In genomic region chr11:61524963-61525587, GRCh38 we compare ENCODE assay signal across 15 cellular contexts. TPM values are rescaled to one million over a fixed set of nuclear protein-coding genes. Genes with fewer than 3 reads are reported as not detected.
A peak's percentile ranks its signal among the peaks of the same experiment; 100 is the strongest.
DNase-seq lines count a peak whose midpoint lies in the region; ATAC-seq and TF ChIP-seq lines count a peak whose summit lies in the region.
"Had no signal": no experiment of that assay in that cellular context is flagged by ENCODE, and none has a peak within 500 bp of the region (broad histone marks: within the 10 kb centered on the region; RNA-seq: fewer than 3 reads in every experiment).

No MANE protein-coding gene starts in this region.

- H3K36me3 Mint-ChIP-seq in activated CD8-positive, alpha-beta memory T cell treated with anti-CD3 and anti-CD28 coated beads, Interleukin-2, amount 10 ng/mL, durations not matched to agents 7 days and 5 days: no peaks in the 10 kb centered on the region
- H3K36me3 Mint-ChIP-seq: CD4-positive, alpha-beta memory T cell had no signal

- H3K27me3 Mint-ChIP-seq in activated CD8-positive, alpha-beta memory T cell treated with anti-CD3 and anti-CD28 coated beads, Interleukin-2, amount 10 ng/mL, durations not matched to agents 7 days and 5 days: peaks cover 14% of the 10 kb centered on the region

- peak; percentile 30 to 46 (median 36) for ATAC-seq in heart left ventricle
- ATAC-seq in activated CD8-positive, alpha-beta memory T cell treated with anti-CD3 and anti-CD28 coated beads, Interleukin-2, amount 10 ng/mL, durations not matched to agents 7 days and 5 days: no peak
- ATAC-seq: A549, GM12878, HCT116 had no signal

- no peaks in the 10 kb centered on the region for H3K4me1 Mint-ChIP-seq in activated CD8-positive, alpha-beta memory T cell treated with anti-CD3 and anti-CD28 coated beads, Interleukin-2, amount 10 ng/mL, durations not matched to agents 7 days and 5 days
- H3K4me1 Mint-ChIP-seq: CD4-positive, alpha-beta memory T cell had no signal

- no peak overlapping the region for H3K4me3 ChIP-seq in heart left ventricle
- no peak overlapping the region for H3K4me3 ChIP-seq in right atrium auricular region
- H3K4me3 ChIP-seq: A549, GM12878 had no signal

- no peak overlapping the region for H3K4me3 Mint-ChIP-seq in activated CD8-positive, alpha-beta memory T cell treated with anti-CD3 and anti-CD28 coated beads, Interleukin-2, amount 10 ng/mL, durations not matched to agents 7 days and 5 days
- H3K4me3 Mint-ChIP-seq: CD4-positive, alpha-beta memory T cell had no signal

- no peak for TF ChIP-seq POLR2A in heart left ventricle (IDR thresholded peaks at IDR 0.05)

- no peaks in the 10 kb centered on the region for H3K9me3 Mint-ChIP-seq in activated CD8-positive, alpha-beta memory T cell treated with anti-CD3 and anti-CD28 coated beads, Interleukin-2, amount 10 ng/mL, durations not matched to agents 7 days and 5 days (ENCODE audit: low read depth)
- H3K9me3 Mint-ChIP-seq: CD4-positive, alpha-beta memory T cell had no signal

- H3K27ac ChIP-seq in cingulate gyrus (ENCODE audit: low read depth, low read length) (peak overlapping the region; percentile 19), heart left ventricle (peak overlapping the region in 7 of 12 donors; percentile 17 to 69 (median 46)), right atrium auricular region (peak overlapping the region; percentile 34 to 59)
- H3K27ac ChIP-seq: A549, C4-2B had no signal

- DNase-seq in heart left ventricle: peak in 1 of 5 donors; percentile 61
- DNase-seq in right atrium auricular region (ENCODE audit: low spot score): no peak
- no peak for DNase-seq in stimulated activated naive CD4-positive, alpha-beta T cell (lab: John Stamatoyannopoulos, UW)
- DNase-seq in RPMI8226: no peak
- no peak for DNase-seq in activated CD8-positive, alpha-beta memory T cell treated with anti-CD3 and anti-CD28 coated beads, Interleukin-2, amount 10 ng/mL, durations not matched to agents 7 days and 5 days
- no peak for DNase-seq in activated effector memory CD4-positive, alpha-beta T cell treated with Interleukin-2 at 50 U/mL for 16 hours
- DNase-seq: BE2C; CD4-positive, alpha-beta memory T cell; DMS79 had no signal

- TF ChIP-seq CTCF in heart left ventricle (IDR thresholded peaks at IDR 0.05): no peak
- no peak for TF ChIP-seq CTCF in right atrium auricular region (IDR thresholded peaks at IDR 0.05)

- no peaks in the 10 kb centered on the region for H3K9me3 ChIP-seq in heart left ventricle
- H3K9me3 ChIP-seq in right atrium auricular region: no peaks in the 10 kb centered on the region
- H3K9me3 ChIP-seq: A549, BE2C had no signal

- H3K4me1 ChIP-seq in heart left ventricle (peaks cover 0 to 28% (median 0%) of the 10 kb centered on the region in 12 donors), right atrium auricular region (peaks cover 0 to 16% of the 10 kb centered on the region in 2 donors)
- H3K4me1 ChIP-seq: A549 had no signal

- CTCF ChIA-PET in activated CD8-positive, alpha-beta memory T cell treated with anti-CD3 and anti-CD28 coated beads, Interleukin-2, amount 10 ng/mL, durations not matched to agents 7 days and 5 days (lab: Charles Lee): interaction anchor here (1.6 to 3.4 kb wide), 2 partner anchors 8 to 12 kb away, joined by 3 to 22 read pairs; no protein-coding TSS in a partner anchor

- intact Hi-C loops in heart left ventricle (cut with DNase I): loop anchor here in 2 of 10 donors (5.0 kb wide), 1 partner anchor 52 kb away; no protein-coding TSS in a partner anchor

- 47 to 67% (median 64%) methylated on average over 19 of the region's 19 CpGs for WGBS in heart left ventricle, 4 donors

- no peaks in the 10 kb centered on the region for H3K27me3 ChIP-seq in heart left ventricle
- no peaks in the 10 kb centered on the region for H3K27me3 ChIP-seq in right atrium auricular region
- H3K27me3 ChIP-seq: BE2C had no signal

- no peak overlapping the region for H3K27ac Mint-ChIP-seq in activated CD8-positive, alpha-beta memory T cell treated with anti-CD3 and anti-CD28 coated beads, Interleukin-2, amount 10 ng/mL, durations not matched to agents 7 days and 5 days

- H3K36me3 ChIP-seq in heart left ventricle (peaks cover 0 to 5% (median 0%) of the 10 kb centered on the region in 9 donors), right atrium auricular region (no peaks in the 10 kb centered on the region)
- H3K36me3 ChIP-seq: BE2C had no signal

RNA-seq across cellular contexts. Expression of gene LRRC10B, which starts 16.5 kb away (rescaled TPM):
- total RNA-seq in heart left ventricle (1 to 10 TPM in 5 of 9 donors, under 1 TPM in 4; 0.15 to 4.2 (median 1.1) TPM), right atrium auricular region (1 to 10 TPM in 1 of 2 donors, under 1 TPM in 1; 0.37 to 1.1 TPM)
- polyA plus RNA-seq in heart left ventricle: 1 to 10 TPM in 1 of 2 donors, under 1 TPM in 1; 0.76 to 1.3 TPM
- under 1 TPM in 1 of 2 experiments, not detected in 1; 0.09 TPM for total RNA-seq in activated CD8-positive, alpha-beta memory T cell treated with anti-CD3 and anti-CD28 coated beads, Interleukin-2, amount 10 ng/mL, durations not matched to agents 7 days and 5 days
- total RNA-seq: CD4-positive, alpha-beta memory T cell; GM12878 had no signal
- polyA plus RNA-seq: AG04450; CD4-positive, alpha-beta memory T cell; GM12878 had no signal

RNA-seq across cellular contexts. Expression of gene SYT7, which starts 55.8 kb away (rescaled TPM):
- total RNA-seq in heart left ventricle (10 to 100 TPM; 12.4 to 22.7 (median 17.4) TPM), right atrium auricular region (10 to 100 TPM; 19.2 to 23.6 TPM)
- polyA plus RNA-seq in heart left ventricle: 10 to 100 TPM; 13.0 to 34.7 TPM
- total RNA-seq in activated CD8-positive, alpha-beta memory T cell treated with anti-CD3 and anti-CD28 coated beads, Interleukin-2, amount 10 ng/mL, durations not matched to agents 7 days and 5 days: not detected
- total RNA-seq: CD4-positive, alpha-beta memory T cell; GM12878 had no signal
- polyA plus RNA-seq: CD4-positive, alpha-beta memory T cell; GM12878 had no signal

Comparison
In these comparisons a context has a peak if more than half of its experiments do, and no peak if none do; other contexts are left out.
1. RNA of gene SYT7, which starts 55.8 kb away (total RNA-seq): 19.2 to 23.6 TPM in right atrium auricular region and 12.4 to 22.7 TPM in heart left ventricle; not detected in activated CD8-positive, alpha-beta memory T cell treated with anti-CD3 and anti-CD28 coated beads, Interleukin-2, amount 10 ng/mL, durations not matched to agents 7 days and 5 days; every median in the first group is over 10 times any median in the second.
2. Peak in every context shown above with its lines, with median percentiles within 50 percentile points of each other: H3K27ac ChIP-seq.